Comparison of ENCODE assay signal across 10 cellular contexts in genomic region chr19:55112781-55113569, GRCh38. TPM values are rescaled to one million over a fixed set of nuclear protein-coding genes. Genes with fewer than 3 reads are reported as not detected.
A peak's percentile ranks its signal among the peaks of the same experiment; 100 is the strongest.
DNase-seq lines count a peak whose midpoint lies in the region; ATAC-seq, FAIRE-seq and TF ChIP-seq lines count a peak whose summit lies in the region.
"Had no signal": no experiment of that assay in that cellular context is flagged by ENCODE, and none has a peak within 500 bp of the region (broad histone marks: within the 10 kb centered on the region; RNA-seq: fewer than 3 reads in every experiment).

No MANE protein-coding gene starts in this region.

- H3K9ac ChIP-seq in kidney (ENCODE audit: low read length in 2 of 2), result peak overlapping the region in 1 of 2 donors; percentile 29

- no peak for TF ChIP-seq CTCF in kidney (IDR thresholded peaks at IDR 0.05; ENCODE audit: borderline replicate concordance, extremely low read depth, insufficient read depth)
- TF ChIP-seq CTCF in spleen (IDR thresholded peaks at IDR 0.05 in 8 of 11, conservative IDR thresholded peaks at IDR 0.05 in 3 of 11), result no peak

- intact Hi-C loops in kidney (cut with DNase I) (no loop called here), spleen (cut with DNase I; ENCODE audit: low total_unique reads) (no loop called here)

- no peak for TF ChIP-seq POLR2A in spleen (IDR thresholded peaks at IDR 0.05)

- ATAC-seq in GM21390 (IDR thresholded peaks at IDR 0.05; ENCODE audit: unreplicated experiment) (no peak), GM19351 (IDR thresholded peaks at IDR 0.05; ENCODE audit: unreplicated experiment) (no peak)
- ATAC-seq: effector memory CD8-positive, alpha-beta T cell had no signal

- H3K4me3 ChIP-seq in kidney (ENCODE audit: low read length in 2 of 2) (no peak overlapping the region), spleen (no peak overlapping the region)

- no peaks in the 10 kb centered on the region for H3K9me3 ChIP-seq in kidney (ENCODE audit: control insufficient read depth in 1 of 2, low read length in 2 of 2)
- H3K9me3 ChIP-seq in spleen, result no peaks in the 10 kb centered on the region

- WGBS in spleen, 5 donors, result 55 to 77% (median 72%) methylated on average over 15 to 23 of the region's 23 CpGs

- peaks cover 4 to 6% of the 10 kb centered on the region in 2 donors for H3K36me3 ChIP-seq in kidney (ENCODE audit: control insufficient read depth in 1 of 2, insufficient read depth in 2 of 2, low read length in 2 of 2)
- H3K36me3 ChIP-seq in spleen, result peaks cover 0 to 66% (median 24%) of the 10 kb centered on the region in 6 donors

- DNase-seq in GM19239 (ENCODE audit: insufficient read length, low spot score) (no peak), astrocyte of the hippocampus (ENCODE audit: low read depth, low spot score) (peak; percentile 20), kidney (peak; percentile 81), spleen (no peak), NCI-H1436 treated with DMSO at 0.1 percent for 48 hours (lab: John Stamatoyannopoulos, UW) (no peak), NCI-H345 treated with DMSO at 0.1 percent for 48 hours (lab: John Stamatoyannopoulos, UW; ENCODE audit: unreplicated experiment) (no peak)
- DNase-seq: effector memory CD8-positive, alpha-beta T cell had no signal

- peaks cover 0 to 21% of the 10 kb centered on the region in 2 donors for H3K4me1 ChIP-seq in kidney (ENCODE audit: control insufficient read depth in 1 of 2, insufficient read depth in 1 of 2, low read depth in 1 of 2, low read length in 2 of 2)
- peaks cover 11 to 62% (median 46%) of the 10 kb centered on the region in 6 donors for H3K4me1 ChIP-seq in spleen

- no peaks in the 10 kb centered on the region for H3K27me3 ChIP-seq in spleen (replicated peaks in 1 of 7)

- FAIRE-seq in GM19239 (lab: Jason Lieb, UNC) (peak; percentile 66), kidney (lab: Jason Lieb, UNC) (no peak)

- peak overlapping the region; percentile 63 to 83 for H3K27ac ChIP-seq in kidney (ENCODE audit: low read depth in 2 of 2, low read length in 2 of 2)
- H3K27ac ChIP-seq in spleen, result peak overlapping the region in 6 of 8 donors; percentile 38 to 90 (median 55)

RNA-seq across cellular contexts. Expression of gene PPP1R12C, which starts 4.5 kb away (rescaled TPM):
- total RNA-seq in kidney, result 146 TPM
- polyA plus RNA-seq in kidney (ENCODE audit: insufficient read depth, low read depth, low replicate concordance), result 89.0 TPM
- 100 to 1,000 TPM in 5 of 7 donors, 10 to 100 TPM in 2; 88.2 to 193 (median 129) TPM for total RNA-seq in spleen
- polyA plus RNA-seq in spleen, result 100 to 1,000 TPM in 2 of 3 donors, 10 to 100 TPM in 1; 98.2 to 292 (median 263) TPM

RNA-seq across cellular contexts. Expression of gene TNNT1, which starts 36.0 kb away (rescaled TPM):
- total RNA-seq in kidney (not detected), spleen (1 to 10 TPM in 4 of 7 donors, not detected in 3; 1.3 to 5.4 (median 2.6) TPM)
- polyA plus RNA-seq in kidney (ENCODE audit: insufficient read depth, low read depth, low replicate concordance) (not detected), spleen (1 to 10 TPM in 1 of 3 donors, under 1 TPM in 2; 0.26 to 6.2 (median 0.94) TPM)

RNA-seq across cellular contexts. Expression of gene EPS8L1, which starts 37.3 kb away (rescaled TPM):
- total RNA-seq in kidney (95.0 TPM), spleen (1 to 10 TPM in 5 of 7 donors, under 1 TPM in 1, not detected in 1; 0.37 to 3.4 (median 2.2) TPM)
- polyA plus RNA-seq in kidney (ENCODE audit: insufficient read depth, low read depth, low replicate concordance) (45.4 TPM), spleen (1 to 10 TPM; 5.2 to 5.3 (median 5.3) TPM)

RNA-seq across cellular contexts. Expression of gene TNNI3, which starts 44.6 kb away (rescaled TPM):
- total RNA-seq in kidney (0.41 TPM), spleen (not detected)
- polyA plus RNA-seq in kidney (ENCODE audit: insufficient read depth, low read depth, low replicate concordance) (1.7 TPM), spleen (under 1 TPM; 0.15 to 0.74 (median 0.70) TPM)
- total RNA-seq: subcutaneous adipose tissue had no signal

RNA-seq across cellular contexts. Expression of gene RDH13, which starts 50.0 kb away (rescaled TPM):
- total RNA-seq in kidney (38.7 TPM), spleen (10 to 100 TPM; 15.3 to 31.5 (median 17.9) TPM)
- polyA plus RNA-seq in kidney (ENCODE audit: insufficient read depth, low read depth, low replicate concordance) (24.9 TPM), spleen (10 to 100 TPM in 1 of 3 donors, 1 to 10 TPM in 2; 4.6 to 13.5 (median 7.6) TPM)

Comparison
In these comparisons a context has a peak if more than half of its experiments do, and no peak if none do; other contexts are left out.
1. DNase-seq: peak in astrocyte of the hippocampus (single experiment) and kidney (single experiment); none in GM19239 (single experiment), spleen (single experiment), NCI-H1436 treated with DMSO at 0.1 percent for 48 hours (single experiment) and NCI-H345 treated with DMSO at 0.1 percent for 48 hours (single experiment).
2. RNA of gene EPS8L1, which starts 37.3 kb away (total RNA-seq): 95.0 TPM in kidney (single experiment); 0.37 to 3.4 TPM in spleen; every median in the first group is over 10 times any median in the second.